In genomic region chr14:69610859-69611263, GRCh38 we compare ENCODE assay signal across 8 cellular contexts. TPM values are rescaled to one million over a fixed set of nuclear protein-coding genes. Genes with fewer than 3 reads are reported as not detected.
DNase-seq lines count a peak whose midpoint lies in the region; ATAC-seq, FAIRE-seq and TF ChIP-seq lines count a peak whose summit lies in the region.

No MANE protein-coding gene starts in this region.

- FAIRE-seq in GM12878 (lab: Jason Lieb, UNC) (no peak), HepG2 (lab: Jason Lieb, UNC) (no peak), GM19239 (lab: Jason Lieb, UNC) (no peak)

- H4K20me1 ChIP-seq in GM12878 (ENCODE audit: control insufficient read depth, insufficient read depth) (no peaks in the 10 kb centered on the region), HepG2 (ENCODE audit: insufficient read depth, low read length) (no peaks in the 10 kb centered on the region)

- no peaks in the 10 kb centered on the region for H3K27me3 ChIP-seq in BE2C
- H3K27me3 ChIP-seq in GM12878 (replicated peaks in 1 of 2; ENCODE audit: control insufficient read depth in 2 of 2, insufficient read depth in 2 of 2, low read length in 1 of 2), result no peaks in the 10 kb centered on the region
- H3K27me3 ChIP-seq in HepG2 (ENCODE audit: control insufficient read depth in 1 of 2, insufficient read depth in 2 of 2, low read length in 2 of 2), result no peaks in the 10 kb centered on the region; a peak in 1 of 5 replicates
- H3K27me3 ChIP-seq in transverse colon, result no peaks in the 10 kb centered on the region

- TF ChIP-seq CTCF in BE2C (IDR thresholded peaks at IDR 0.05; ENCODE audit: low read depth, low read length) (no peak), GM12878 (IDR thresholded peaks at IDR 0.05 in 2 of 3, conservative IDR thresholded peaks at IDR 0.05 in 1 of 3; ENCODE audit: control insufficient read depth in 2 of 3, extremely low read depth in 1 of 3, insufficient read depth in 1 of 3, low read depth in 3 of 3, low read length in 3 of 3) (no peak), HepG2 (CRISPR knock-in tag; IDR thresholded peaks at IDR 0.05) (no peak), transverse colon (IDR thresholded peaks at IDR 0.05) (no peak)

- intact Hi-C loops in GM12878 (cut with micrococcal nuclease; ENCODE audit: unreplicated experiment), result loop anchor here (10.0 kb wide), 1 partner anchor 216 kb away; the partner anchor contains the start of genes ERH and SLC39A9
- intact Hi-C loops in HepG2 (cut with micrococcal nuclease; ENCODE audit: unreplicated experiment), result loop anchor here (5.0 kb wide), 1 partner anchor 101 kb away; no protein-coding TSS in a partner anchor
- intact Hi-C loops in transverse colon (cut with DNase I; ENCODE audit: low total_unique reads), result no loop called here

- CTCF ChIA-PET in GM12878 (lab: Yijun Ruan, JAX), result interaction anchor here (1.0 to 1.8 kb wide), 6 partner anchors 24 to 120 kb away, joined by 3 to 4 read pairs (median 3); no protein-coding TSS in a partner anchor
- CTCF ChIA-PET in HepG2 (lab: Yijun Ruan, JAX; ENCODE audit: low intra/inter-chr PET ratio, low total read pairs), result no interaction called here

- H3K9ac ChIP-seq in GM12878 (ENCODE audit: control insufficient read depth, insufficient read depth, low read length) (peak overlapping the region; percentile 40; the same call in 1 of the 2 replicates), HepG2 (ENCODE audit: insufficient read depth, low read depth, low read length) (peak overlapping the region; percentile 53)

- TF ChIP-seq RAD21 in GM12878 (IDR thresholded peaks at IDR 0.05; ENCODE audit: insufficient read depth, low read depth, low read length) (no peak), HepG2 (CRISPR knock-in tag; IDR thresholded peaks at IDR 0.05) (no peak)

- no peak for ATAC-seq in GM12878
- ATAC-seq in HepG2, result no peak
- ATAC-seq in GM18861 (IDR thresholded peaks at IDR 0.05; ENCODE audit: unreplicated experiment), result no peak

- H3K4me3 ChIP-seq in BE2C (ENCODE audit: low read depth, low read length) (peak overlapping the region; percentile 72), GM12878 (peak overlapping the region; percentile 74), HepG2 (replicated peaks in 1 of 3; ENCODE audit: insufficient read depth in 1 of 3, low read depth in 2 of 3, low read length in 3 of 3) (peak overlapping the region; percentile 55 to 83 (median 77)), transverse colon (peak overlapping the region; percentile 19 to 88 (median 54))

- peaks cover 50% of the 10 kb centered on the region for H3K79me2 ChIP-seq in GM12878 (ENCODE audit: control insufficient read depth, insufficient read depth, low read length)
- peaks cover 28% of the 10 kb centered on the region for H3K79me2 ChIP-seq in HepG2 (ENCODE audit: insufficient read depth, low read length)

- SMC1A ChIA-PET in GM12878 (lab: Charles Lee; ENCODE audit: uncharacterized antibody, unreplicated experiment), result interaction anchor here (0.5 to 11.9 kb wide), 8 partner anchors 14 to 151 kb away, joined by 3 to 164 read pairs (median 5); no protein-coding TSS in a partner anchor

- in situ Hi-C loops in GM12878 (cut with MboI) (loop anchor here (10.0 kb wide), 1 partner anchor 54 kb away; no protein-coding TSS in a partner anchor), HepG2 (cut with HindIII; ENCODE audit: extremely low pct_ligation_motif_present, low pct_unique_long_range_greater_than_20kb) (no loop called here), transverse colon (cut with MboI; ENCODE audit: low pct_ligation_motif_present in 1 of 4, low pct_unique_long_range_greater_than_20kb in 1 of 4, low sequenced_read_pairs in 3 of 4) (no loop called here)

- H3K9me3 ChIP-seq in BE2C (no peaks in the 10 kb centered on the region), GM12878 (replicated peaks; ENCODE audit: control insufficient read depth, insufficient read depth, low read length) (no peaks in the 10 kb centered on the region), HepG2 (ENCODE audit: low read length) (no peaks in the 10 kb centered on the region), transverse colon (no peaks in the 10 kb centered on the region)

- RAD21 ChIA-PET in GM12878 (lab: Charles Lee; ENCODE audit: unreplicated experiment), result interaction anchor here (0.7 to 10.0 kb wide), 12 partner anchors 9 to 156 kb away, joined by 3 to 178 read pairs (median 6); partner anchors contain the start of gene SRSF5

- TF ChIP-seq EP300 in GM12878 (IDR thresholded peaks at IDR 0.05; ENCODE audit: borderline replicate concordance in 1 of 2, control insufficient read depth in 1 of 2, low read depth in 2 of 2, low read length in 2 of 2), result no peak
- no peak for TF ChIP-seq EP300 in HepG2 (IDR thresholded peaks at IDR 0.05; ENCODE audit: low read depth in 2 of 2, low read length in 2 of 2)
- TF ChIP-seq EP300 in HepG2 (CRISPR knock-in tag; IDR thresholded peaks at IDR 0.05; ENCODE audit: borderline replicate concordance), result no peak
- TF ChIP-seq EP300 in transverse colon (IDR thresholded peaks at IDR 0.05; ENCODE audit: low read depth), result no peak

- BruUV-seq in GM12878 (replicated peaks; lab: Mats Ljungman, UMichigan) (no TSS peak), HepG2 (replicated peaks; lab: Mats Ljungman, UMichigan) (no TSS peak)

- H2AFZ ChIP-seq in GM12878 (ENCODE audit: control insufficient read depth, low read depth, low read length) (peak overlapping the region; percentile 67), HepG2 (ENCODE audit: low read length) (peak overlapping the region; percentile 93)

- H3K36me3 ChIP-seq in BE2C (no peaks in the 10 kb centered on the region), GM12878 (ENCODE audit: control insufficient read depth in 2 of 2, insufficient read depth in 2 of 2, low read length in 1 of 2) (no peaks in the 10 kb centered on the region; a peak in 1 of 4 replicates), HepG2 (replicated peaks in 1 of 2; ENCODE audit: control insufficient read depth in 1 of 2, insufficient read depth in 2 of 2, low read length in 2 of 2) (no peaks in the 10 kb centered on the region; a peak in 1 of 5 replicates), transverse colon (no peaks in the 10 kb centered on the region)

- peak overlapping the region; percentile 41 for H3K27ac ChIP-seq in GM12878 (ENCODE audit: control insufficient read depth, insufficient read depth)
- no peak overlapping the region for H3K27ac ChIP-seq in HepG2 (ENCODE audit: extremely low read length, insufficient read depth, low read length)
- peak overlapping the region; percentile 97 to 99 (median 99) for H3K27ac ChIP-seq in transverse colon

- DNase-seq in BE2C (no peak), HT-29 (ENCODE audit: low spot score) (peak; percentile 12), GM12878 (ENCODE audit: low read depth, low spot score) (no peak), HepG2 (ENCODE audit: low spot score) (no peak), transverse colon (no peak), germinal center (ENCODE audit: low spot score) (no peak), GM19239 (ENCODE audit: insufficient read length, low spot score) (no peak)

- H3K4me1 ChIP-seq in BE2C (no peaks in the 10 kb centered on the region), GM12878 (ENCODE audit: control insufficient read depth, insufficient read depth, low read length) (peaks cover 22% of the 10 kb centered on the region), HepG2 (ENCODE audit: insufficient read depth, low read length) (peaks cover 72% of the 10 kb centered on the region), transverse colon (peaks cover 14 to 68% (median 55%) of the 10 kb centered on the region in 4 donors)

- POLR2A ChIA-PET in GM12878 (lab: Charles Lee), result interaction anchor here (0.5 to 3.2 kb wide), 6 partner anchors 9 to 157 kb away, joined by 3 to 22 read pairs (median 5); no protein-coding TSS in a partner anchor
- POLR2A ChIA-PET in HepG2 (lab: Yijun Ruan, JAX), result interaction anchor here (0.6 to 1.5 kb wide), 7 partner anchors 37 to 87 kb away, joined by 3 to 5 read pairs (median 3); no protein-coding TSS in a partner anchor

- WGBS in GM12878 (ENCODE audit: insufficient coverage, insufficient replicate concordance, low lambda C conversion rate, missing lambda C conversion rate), result 21% methylated on average over 10 of the region's 10 CpGs
- 0% methylated on average over 4 of the region's 10 CpGs for WGBS in HepG2 (ENCODE audit: low lambda C conversion rate)
- WGBS in transverse colon (ENCODE audit: low coverage in 1 of 2), 2 donors, result 12% methylated on average over 10 of the region's 10 CpGs; no CpG with 5 or more reads in 1 of the 2 donors

- H3K4me2 ChIP-seq in GM12878 (ENCODE audit: control insufficient read depth, insufficient read depth), result peak overlapping the region; percentile 66
- peak overlapping the region; percentile 99 for H3K4me2 ChIP-seq in HepG2 (ENCODE audit: low read depth, low read length)

- TF ChIP-seq POLR2A in GM12878 (IDR thresholded peaks at IDR 0.05; ENCODE audit: low read depth, low read length), result no peak
- no peak for TF ChIP-seq POLR2A in HepG2 (IDR thresholded peaks at IDR 0.05; ENCODE audit: insufficient read depth in 1 of 2, low read depth in 2 of 2, low read length in 2 of 2)
- TF ChIP-seq POLR2A in transverse colon (IDR thresholded peaks at IDR 0.05), result no peak

RNA-seq across cellular contexts. Expression of gene SUSD6, which starts 0.5 kb away (rescaled TPM):
- 7.2 TPM for polyA plus RNA-seq in BE2C (2012; ENCODE audit: insufficient read depth, insufficient read length, low read depth)
- total RNA-seq in HT-29 (2014; rRNA removed; shearing (Covaris generic)), result 6.1 and 10.9 TPM in 2 replicates
- 59.8 and 61.3 TPM in 2 replicates for total RNA-seq in GM12878 (2013; cell fraction: nucleolus; rRNA removed)
- 6.9 and 8.3 TPM in 2 replicates for total RNA-seq in GM12878 (2014; rRNA removed)
- total RNA-seq in GM12878 (2014; rRNA removed; fragmentation: Illumina TruSeq; extraction: Trizol), result 11.0 and 11.1 TPM in 2 replicates
- total RNA-seq in GM12878 (2021), result 39.8 and 40.1 TPM in 2 replicates
- polyA plus RNA-seq in GM12878 (2011; ENCODE audit: low read depth), result 18.4 TPM
- polyA plus RNA-seq in GM12878 (2011; rRNA removed), result 11.3 and 16.7 TPM in 2 replicates
- polyA plus RNA-seq in GM12878 (2011; cell fraction: cytosol; rRNA removed), result 13.8 and 14.1 TPM in 2 replicates
- 38.9 and 46.9 TPM in 2 replicates for polyA plus RNA-seq in GM12878 (2011; cell fraction: nucleus; rRNA removed)
- 23.6 and 27.7 TPM in 2 replicates for polyA plus RNA-seq in GM12878 (2012)
- 19.4 and 23.7 TPM in 2 replicates for polyA plus RNA-seq in GM12878 (2014; fragmentation: Illumina TruSeq; extraction: Trizol)
- polyA plus RNA-seq in GM12878 (2014; fragmentation: Nextera tagmentation; extraction: Ambion mirVana), result 1 to 10 TPM; 6.6 to 9.4 TPM
- 25.8 and 31.1 TPM in 2 replicates for polyA plus RNA-seq in GM12878 (2014; rRNA removed)
- polyA plus RNA-seq in GM12878 (2016; fragmentation: Nextera tagmentation; extraction: Ambion mirVana), result 10 to 100 TPM; 27.1 to 33.7 TPM
- 17.6 and 19.5 TPM in 2 replicates for polyA minus RNA-seq in GM12878 (2011; rRNA and poly(A)+ RNA removed)
- 5.1 and 5.6 TPM in 2 replicates for polyA minus RNA-seq in GM12878 (2011; cell fraction: cytosol; rRNA and poly(A)+ RNA removed)
- 14.9 and 32.6 TPM in 2 replicates for polyA minus RNA-seq in GM12878 (2011; cell fraction: nucleus; rRNA and poly(A)+ RNA removed)
- 4.8 and 7.2 TPM in 2 replicates for total RNA-seq in HepG2 (2016; rRNA removed; fragmentation: Illumina TruSeq; extraction: Trizol)
- 0.53 and 0.71 TPM in 2 replicates for total RNA-seq in HepG2 (2016; cell fraction: cytosol; rRNA removed; fragmentation: Illumina TruSeq; extraction: Trizol; ENCODE audit: low read depth)
- 3.7 and 7.0 TPM in 2 replicates for total RNA-seq in HepG2 (2016; cell fraction: insoluble cytoplasmic fraction; rRNA removed; fragmentation: Illumina TruSeq; extraction: Trizol)
- 2.4 and 2.6 TPM in 2 replicates for total RNA-seq in HepG2 (2016; cell fraction: membrane; rRNA removed; fragmentation: Illumina TruSeq; extraction: Trizol)
- total RNA-seq in HepG2 (2016; cell fraction: nucleus; rRNA removed; fragmentation: Illumina TruSeq; extraction: Trizol), result 11.6 and 12.8 TPM in 2 replicates
- 7.4 and 9.4 TPM in 2 replicates for polyA plus RNA-seq in HepG2 (2011; rRNA removed)
- polyA plus RNA-seq in HepG2 (2011; cell fraction: cytosol; rRNA removed), result 3.9 and 4.6 TPM in 2 replicates
- 17.5 and 19.4 TPM in 2 replicates for polyA plus RNA-seq in HepG2 (2011; cell fraction: nucleus; rRNA removed)
- polyA plus RNA-seq in HepG2 (2012), result 5.8 and 6.9 TPM in 2 replicates
- polyA plus RNA-seq in HepG2 (2016; cell fraction: cytosol; fragmentation: Illumina TruSeq; extraction: Trizol; ENCODE audit: low read depth), result 0.43 and 0.46 TPM in 2 replicates
- polyA plus RNA-seq in HepG2 (2016; cell fraction: insoluble cytoplasmic fraction; fragmentation: Illumina TruSeq; extraction: Trizol; ENCODE audit: low read depth), result 3.1 and 3.3 TPM in 2 replicates
- polyA plus RNA-seq in HepG2 (2016; cell fraction: membrane; fragmentation: Illumina TruSeq; extraction: Trizol; ENCODE audit: low read depth), result 0.96 and 1.2 TPM in 2 replicates
- polyA plus RNA-seq in HepG2 (2016; cell fraction: nucleus; fragmentation: Illumina TruSeq; extraction: Trizol; ENCODE audit: insufficient read depth, low read depth), result 14.7 and 15.5 TPM in 2 replicates
- polyA minus RNA-seq in HepG2 (2011; rRNA and poly(A)+ RNA removed; ENCODE audit: low replicate concordance), result 7.6 and 16.1 TPM in 2 replicates
- polyA minus RNA-seq in HepG2 (2011; cell fraction: cytosol; rRNA and poly(A)+ RNA removed), result 5.3 and 6.9 TPM in 2 replicates
- 12.5 and 13.1 TPM in 2 replicates for polyA minus RNA-seq in HepG2 (2011; cell fraction: nucleus; rRNA and poly(A)+ RNA removed)
- total RNA-seq in transverse colon, result 100 to 1,000 TPM in 2 of 4 donors, 10 to 100 TPM in 2; 29.1 to 159 (median 95.0) TPM

RNA-seq across cellular contexts. Expression of gene CCDC177, which starts 36.2 kb away (rescaled TPM):
- 0.36 TPM for polyA plus RNA-seq in BE2C (2012; ENCODE audit: insufficient read depth, insufficient read length, low read depth)
- not detected in 2 replicates for total RNA-seq in HT-29 (2014; rRNA removed; shearing (Covaris generic))
- total RNA-seq in GM12878 (2013; cell fraction: nucleolus; rRNA removed), result not detected in 2 replicates
- total RNA-seq in GM12878 (2014; rRNA removed) (not detected in 2 replicates), GM12878 (2014; rRNA removed; fragmentation: Illumina TruSeq; extraction: Trizol) (not detected in 2 replicates), GM12878 (2021) (not detected in 2 replicates), HepG2 (2016; rRNA removed; fragmentation: Illumina TruSeq; extraction: Trizol) (not detected in 2 replicates), transverse colon (not detected)
- polyA plus RNA-seq in GM12878 (2011; ENCODE audit: low read depth), result not detected
- polyA plus RNA-seq in GM12878 (2011; rRNA removed) (not detected in 2 replicates), GM12878 (2014; fragmentation: Illumina TruSeq; extraction: Trizol) (not detected in 2 replicates), GM12878 (2014; fragmentation: Nextera tagmentation; extraction: Ambion mirVana) (not detected), GM12878 (2014; rRNA removed) (not detected in 2 replicates), GM12878 (2016; fragmentation: Nextera tagmentation; extraction: Ambion mirVana) (not detected), HepG2 (2011; rRNA removed) (not detected in 2 replicates)
- polyA plus RNA-seq in GM12878 (2011; cell fraction: cytosol; rRNA removed), result not detected in 2 replicates
- not detected in 2 replicates for polyA plus RNA-seq in GM12878 (2011; cell fraction: nucleus; rRNA removed)
- polyA plus RNA-seq in GM12878 (2012), result not detected in 2 replicates
- polyA minus RNA-seq in GM12878 (2011; rRNA and poly(A)+ RNA removed), result not detected in 2 replicates
- not detected in 2 replicates for polyA minus RNA-seq in GM12878 (2011; cell fraction: cytosol; rRNA and poly(A)+ RNA removed)
- not detected in 2 replicates for polyA minus RNA-seq in GM12878 (2011; cell fraction: nucleus; rRNA and poly(A)+ RNA removed)
- not detected in 2 replicates for total RNA-seq in HepG2 (2016; cell fraction: cytosol; rRNA removed; fragmentation: Illumina TruSeq; extraction: Trizol; ENCODE audit: low read depth)
- not detected in 2 replicates for total RNA-seq in HepG2 (2016; cell fraction: insoluble cytoplasmic fraction; rRNA removed; fragmentation: Illumina TruSeq; extraction: Trizol)
- not detected in 2 replicates for total RNA-seq in HepG2 (2016; cell fraction: membrane; rRNA removed; fragmentation: Illumina TruSeq; extraction: Trizol)
- not detected in 2 replicates for total RNA-seq in HepG2 (2016; cell fraction: nucleus; rRNA removed; fragmentation: Illumina TruSeq; extraction: Trizol)
- polyA plus RNA-seq in HepG2 (2011; cell fraction: cytosol; rRNA removed), result not detected in 2 replicates
- polyA plus RNA-seq in HepG2 (2011; cell fraction: nucleus; rRNA removed), result not detected in 2 replicates
- polyA plus RNA-seq in HepG2 (2012), result not detected in 2 replicates
- polyA plus RNA-seq in HepG2 (2016; cell fraction: cytosol; fragmentation: Illumina TruSeq; extraction: Trizol; ENCODE audit: low read depth), result not detected in 2 replicates
- not detected in 2 replicates for polyA plus RNA-seq in HepG2 (2016; cell fraction: insoluble cytoplasmic fraction; fragmentation: Illumina TruSeq; extraction: Trizol; ENCODE audit: low read depth)
- not detected in 2 replicates for polyA plus RNA-seq in HepG2 (2016; cell fraction: membrane; fragmentation: Illumina TruSeq; extraction: Trizol; ENCODE audit: low read depth)
- not detected in 2 replicates for polyA plus RNA-seq in HepG2 (2016; cell fraction: nucleus; fragmentation: Illumina TruSeq; extraction: Trizol; ENCODE audit: insufficient read depth, low read depth)
- 0.33 TPM in 1 of 2 replicates, not detected in the other for polyA minus RNA-seq in HepG2 (2011; rRNA and poly(A)+ RNA removed; ENCODE audit: low replicate concordance)
- polyA minus RNA-seq in HepG2 (2011; cell fraction: cytosol; rRNA and poly(A)+ RNA removed), result not detected in 2 replicates
- not detected in 2 replicates for polyA minus RNA-seq in HepG2 (2011; cell fraction: nucleus; rRNA and poly(A)+ RNA removed)
